ENCODE assay signal across 7 cellular contexts in genomic region chr11:308740-309557, GRCh38. TPM values are rescaled to one million over a fixed set of nuclear protein-coding genes. Genes with fewer than 3 reads are reported as not detected.
DNase-seq lines count a peak whose midpoint lies in the region; TF ChIP-seq lines count a peak whose summit lies in the region.
"Not testable (repeated sequence)": the region's sequence is repeated elsewhere in the genome, so short reads cannot be mapped to it uniquely, and the experiment has no call there.
"Had no signal": no experiment of that assay in that cellular context is flagged by ENCODE, and none has a peak within 500 bp of the region (broad histone marks: within the 10 kb centered on the region; RNA-seq: fewer than 3 reads in every experiment).

No MANE protein-coding gene starts in this region.

- H3K9ac ChIP-seq in adipocyte (ENCODE audit: low read length) (peak overlapping the region; percentile 92), fibroblast of lung (ENCODE audit: insufficient read depth, low read length) (peak overlapping the region; percentile 51)
- not testable (repeated sequence) for H3K9ac ChIP-seq in muscle layer of colon (ENCODE audit: low read length)

- not testable (repeated sequence) for H3K27me3 Mint-ChIP-seq in CD8-positive, alpha-beta memory T cell; stimulated activated naive CD8-positive, alpha-beta T cell treated with anti-CD3 and anti-CD28 coated beads, Interleukin-15, Interleukin-2, amounts not matched to agents 100 ng/mL and 50 ng/mL, for 24 hours

- H2AFZ ChIP-seq in fibroblast of lung (ENCODE audit: low read length), result not testable (repeated sequence)

- POLR2A ChIA-PET in CD8-positive, alpha-beta memory T cell (lab: Charles Lee), result interaction anchor here (0.7 to 1.6 kb wide), 3 partner anchors 8 to 46 kb away, joined by 3 to 4 read pairs (median 4); no protein-coding TSS in a partner anchor
- POLR2A ChIA-PET in RWPE1 (lab: Yijun Ruan, JAX; ENCODE audit: low non-redundant PET), result not testable (repeated sequence)

- CTCF ChIA-PET in CD8-positive, alpha-beta memory T cell (lab: Charles Lee), result interaction anchor here (0.7 to 1.8 kb wide), 5 partner anchors 8 to 88 kb away, joined by 3 to 9 read pairs (median 3); no protein-coding TSS in a partner anchor
- CTCF ChIA-PET in RWPE1 (lab: Yijun Ruan, JAX), result not testable (repeated sequence)

- H4K20me1 ChIP-seq in fibroblast of lung (ENCODE audit: control insufficient read depth, extremely low read depth, insufficient read depth, low read length), result not testable (repeated sequence)

- peak in 1 of 5 donors; percentile 51 for DNase-seq in CD8-positive, alpha-beta memory T cell
- not testable (repeated sequence) for DNase-seq in RWPE1 (ENCODE audit: low spot score); adipocyte (ENCODE audit: low read depth); fibroblast of lung (ENCODE audit: low read depth in 2 of 2)

- peaks cover 0 to 13% (median 0%) of the 10 kb centered on the region in 3 donors for H3K36me3 Mint-ChIP-seq in CD8-positive, alpha-beta memory T cell
- H3K36me3 Mint-ChIP-seq in stimulated activated naive CD8-positive, alpha-beta T cell treated with anti-CD3 and anti-CD28 coated beads, Interleukin-15, Interleukin-2, amounts not matched to agents 100 ng/mL and 50 ng/mL, for 24 hours (ENCODE audit: low read depth), result peaks cover 15% of the 10 kb centered on the region

- peaks cover 19% of the 10 kb centered on the region for H3K79me2 ChIP-seq in fibroblast of lung (ENCODE audit: control insufficient read depth, insufficient read depth, low read length)

- not testable (repeated sequence) for H3K27me3 ChIP-seq in CD8-positive, alpha-beta memory T cell (ENCODE audit: insufficient read depth, low read length, poor library complexity, severe bottlenecking); adipocyte (replicated peaks; ENCODE audit: control insufficient read depth, insufficient read depth, low read length); fibroblast of lung (ENCODE audit: control insufficient read depth, insufficient read depth, low read length); muscle layer of colon (ENCODE audit: control insufficient read depth in 1 of 2, insufficient read depth in 2 of 2, low read length in 2 of 2)

- H3K9me3 Mint-ChIP-seq in CD8-positive, alpha-beta memory T cell; stimulated activated naive CD8-positive, alpha-beta T cell treated with anti-CD3 and anti-CD28 coated beads, Interleukin-15, Interleukin-2, amounts not matched to agents 100 ng/mL and 50 ng/mL, for 24 hours: not testable (repeated sequence)

- H3K36me3 ChIP-seq in CD8-positive, alpha-beta memory T cell (ENCODE audit: insufficient read depth, low read length); adipocyte (ENCODE audit: control insufficient read depth, insufficient read depth, low read length, severe bottlenecking); fibroblast of lung (ENCODE audit: control insufficient read depth, insufficient read depth, low read length); muscle layer of colon (ENCODE audit: insufficient read depth, low read length): not testable (repeated sequence)

- peaks cover 58 to 69% (median 65%) of the 10 kb centered on the region in 3 donors for H3K4me1 Mint-ChIP-seq in CD8-positive, alpha-beta memory T cell
- H3K4me1 Mint-ChIP-seq in stimulated activated naive CD8-positive, alpha-beta T cell treated with anti-CD3 and anti-CD28 coated beads, Interleukin-15, Interleukin-2, amounts not matched to agents 100 ng/mL and 50 ng/mL, for 24 hours (ENCODE audit: low read depth), result peaks cover 46% of the 10 kb centered on the region

- peak overlapping the region; percentile 87 to 96 (median 91) for H3K4me3 Mint-ChIP-seq in CD8-positive, alpha-beta memory T cell
- H3K4me3 Mint-ChIP-seq in stimulated activated naive CD8-positive, alpha-beta T cell treated with anti-CD3 and anti-CD28 coated beads, Interleukin-15, Interleukin-2, amounts not matched to agents 100 ng/mL and 50 ng/mL, for 24 hours, result peak overlapping the region; percentile 93

- H3K27ac Mint-ChIP-seq in CD8-positive, alpha-beta memory T cell, result peak overlapping the region; percentile 93 to 99 (median 95)
- H3K27ac Mint-ChIP-seq in stimulated activated naive CD8-positive, alpha-beta T cell treated with anti-CD3 and anti-CD28 coated beads, Interleukin-15, Interleukin-2, amounts not matched to agents 100 ng/mL and 50 ng/mL, for 24 hours, result peak overlapping the region; percentile 90

- peak overlapping the region; percentile 94 for H3K4me3 ChIP-seq in CD8-positive, alpha-beta memory T cell (ENCODE audit: low read length)
- H3K4me3 ChIP-seq in adipocyte (ENCODE audit: low read length) (peak overlapping the region; percentile 91), fibroblast of lung (replicated peaks in 1 of 4; ENCODE audit: control extremely low read depth in 1 of 4, insufficient read depth in 1 of 4, low read depth in 3 of 4, low read length in 4 of 4) (peak overlapping the region; percentile 27 to 72 (median 60)), muscle layer of colon (ENCODE audit: low read depth in 1 of 2, low read length in 2 of 2) (peak overlapping the region; percentile 0 to 45)

- H3K27ac ChIP-seq in CD8-positive, alpha-beta memory T cell (ENCODE audit: low read depth, low read length), result peak overlapping the region; percentile 72
- peak overlapping the region; percentile 91 for H3K27ac ChIP-seq in RWPE1
- peak overlapping the region; percentile 33 for H3K27ac ChIP-seq in fibroblast of lung (ENCODE audit: insufficient read depth, low read length)
- peak overlapping the region; percentile 76 for H3K27ac ChIP-seq in muscle layer of colon (ENCODE audit: low read depth, low read length)

- peaks cover 60% of the 10 kb centered on the region for H3K4me1 ChIP-seq in CD8-positive, alpha-beta memory T cell (ENCODE audit: insufficient read depth, low read length)
- H3K4me1 ChIP-seq in adipocyte (ENCODE audit: control insufficient read depth, insufficient read depth, low read length), result peaks cover 27% of the 10 kb centered on the region
- H3K4me1 ChIP-seq in fibroblast of lung (ENCODE audit: control insufficient read depth, extremely low read depth, insufficient read depth, low read length), result peaks cover 10% of the 10 kb centered on the region
- H3K4me1 ChIP-seq in muscle layer of colon (ENCODE audit: insufficient read depth, low read length), result peaks cover 26% of the 10 kb centered on the region

- H3K4me2 ChIP-seq in fibroblast of lung (ENCODE audit: extremely low read depth, insufficient read depth, low read length), result peak overlapping the region; percentile 92

- H3K9me3 ChIP-seq in CD8-positive, alpha-beta memory T cell (ENCODE audit: low read length); adipocyte (ENCODE audit: control insufficient read depth, low read length); fibroblast of lung (ENCODE audit: control insufficient read depth, insufficient read depth, low read depth, low read length); muscle layer of colon (ENCODE audit: low read length): not testable (repeated sequence)

- TF ChIP-seq CTCF in RWPE1 (conservative IDR thresholded peaks at IDR 0.05; ENCODE audit: low read depth); fibroblast of lung (conservative IDR thresholded peaks at IDR 0.05 in 1 of 2, IDR thresholded peaks at IDR 0.05 in 1 of 2; ENCODE audit: low read depth in 1 of 2, low read length in 2 of 2): not testable (repeated sequence)

RNA-seq across cellular contexts. Expression of gene IFITM2, which starts 1.3 kb away (rescaled TPM):
- 100 to 1,000 TPM; 132 to 142 TPM for total RNA-seq in CD8-positive, alpha-beta memory T cell
- polyA plus RNA-seq in CD8-positive, alpha-beta memory T cell, result 3,074 TPM
- total RNA-seq in fibroblast of lung, result 51.2 and 96.8 TPM in 2 replicates
- polyA plus RNA-seq in fibroblast of lung, result 434 and 714 TPM in 2 replicates
- polyA plus RNA-seq in fibroblast of lung (2012), result 815 and 1,567 TPM in 2 replicates
- polyA minus RNA-seq in fibroblast of lung (ENCODE audit: low replicate concordance), result 887 and 1,750 TPM in 2 replicates

RNA-seq across cellular contexts. Expression of gene IFITM1, which starts 4.9 kb away (rescaled TPM):
- 10 to 100 TPM; 70.7 to 75.9 TPM for total RNA-seq in CD8-positive, alpha-beta memory T cell
- polyA plus RNA-seq in CD8-positive, alpha-beta memory T cell, result 2,153 TPM
- total RNA-seq in fibroblast of lung, result 21.1 and 41.6 TPM in 2 replicates
- 54.9 and 93.0 TPM in 2 replicates for polyA plus RNA-seq in fibroblast of lung
- 57.9 and 94.3 TPM in 2 replicates for polyA plus RNA-seq in fibroblast of lung (2012)
- polyA minus RNA-seq in fibroblast of lung (ENCODE audit: low replicate concordance), result 219 and 381 TPM in 2 replicates

RNA-seq across cellular contexts. Expression of gene IFITM5, which starts 9.6 kb away (rescaled TPM):
- total RNA-seq in CD8-positive, alpha-beta memory T cell, result not detected
- not detected for polyA plus RNA-seq in CD8-positive, alpha-beta memory T cell
- 0.50 TPM in 1 of 2 replicates, not detected in the other for total RNA-seq in fibroblast of lung
- polyA plus RNA-seq in fibroblast of lung, result not detected in 2 replicates
- not detected in 2 replicates for polyA plus RNA-seq in fibroblast of lung (2012)
- polyA minus RNA-seq in fibroblast of lung (ENCODE audit: low replicate concordance), result not detected in 2 replicates
- total RNA-seq: frontal cortex had no signal

RNA-seq across cellular contexts. Expression of gene IFITM3, which starts 11.7 kb away (rescaled TPM):
- 10 to 100 TPM; 20.6 to 21.0 TPM for total RNA-seq in CD8-positive, alpha-beta memory T cell
- 12.0 TPM for polyA plus RNA-seq in CD8-positive, alpha-beta memory T cell
- 74.1 and 76.0 TPM in 2 replicates for total RNA-seq in fibroblast of lung
- polyA plus RNA-seq in fibroblast of lung, result 482 and 876 TPM in 2 replicates
- 1,434 and 2,771 TPM in 2 replicates for polyA plus RNA-seq in fibroblast of lung (2012)
- 1,383 and 3,346 TPM in 2 replicates for polyA minus RNA-seq in fibroblast of lung (ENCODE audit: low replicate concordance)

RNA-seq across cellular contexts. Expression of gene PGGHG, which starts 20.0 kb away (rescaled TPM):
- total RNA-seq in CD8-positive, alpha-beta memory T cell, result 10 to 100 TPM; 81.0 to 81.2 TPM
- polyA plus RNA-seq in CD8-positive, alpha-beta memory T cell, result 9.8 TPM
- total RNA-seq in fibroblast of lung, result 8.4 and 8.5 TPM in 2 replicates
- 3.1 and 4.6 TPM in 2 replicates for polyA plus RNA-seq in fibroblast of lung
- polyA plus RNA-seq in fibroblast of lung (2012), result 4.2 and 6.8 TPM in 2 replicates
- 2.1 and 5.6 TPM in 2 replicates for polyA minus RNA-seq in fibroblast of lung (ENCODE audit: low replicate concordance)

Comparison
In these comparisons a context has a peak if more than half of its experiments do, and no peak if none do; other contexts are left out.
1. H3K27ac ChIP-seq: peak in every context shown above with its lines; median percentile 91 in RWPE1; 76 in muscle layer of colon; 72 in CD8-positive, alpha-beta memory T cell; 33 in fibroblast of lung.
2. H3K4me3 ChIP-seq: peak in every context shown above with its lines; median percentile 94 in CD8-positive, alpha-beta memory T cell; 91 in adipocyte; 60 in fibroblast of lung; 22 in muscle layer of colon.